Comparison of ENCODE assay signal across 23 cellular contexts in genomic region chr14:94904636-94905035, GRCh38.
A peak's percentile ranks its signal among the peaks of the same experiment; 100 is the strongest.
DNase-seq lines count a peak whose midpoint lies in the region; FAIRE-seq lines count a peak whose summit lies in the region.
"Had no signal": no experiment of that assay in that cellular context is flagged by ENCODE, and none has a peak within 500 bp of the region (broad histone marks: within the 10 kb centered on the region; RNA-seq: fewer than 3 reads in every experiment).

No MANE protein-coding gene starts in this region.

- peak; percentile 75 for DNase-seq in EH (ENCODE audit: low read depth)
- DNase-seq in M059J (ENCODE audit: low read depth), result peak; percentile 40
- DNase-seq in myocyte (ENCODE audit: low read depth), result peak; percentile 23
- DNase-seq in NCI-H1694 treated with DMSO at 0.1 percent for 48 hours (lab: John Stamatoyannopoulos, UW), result no peak
- no peak for DNase-seq in activated CD8-positive, alpha-beta memory T cell treated with anti-CD3 and anti-CD28 coated beads, Interleukin-2, amount 50 U/mL, for 4 hours
- DNase-seq in activated CD4-positive, alpha-beta T cell treated with anti-CD3 and anti-CD28 coated beads, Interleukin-2, amount 50 U/mL, for 48 hours, result no peak
- no peak for DNase-seq in NCI-H1417 treated with DMSO at 0.1 percent for 48 hours (lab: John Stamatoyannopoulos, UW)
- DNase-seq: activated naive CD8-positive, alpha-beta T cell treated with anti-CD3 and anti-CD28 coated beads, Interleukin-2, amount 50 U/mL, for 24 hours; AML-193; Caco-2; cerebellar nuclear complex; glutamatergic neuron; H7; islet precursor cell; NCI-H1694; NCI-H510A; nephron progenitor cell; Right ventricle myocardium superior; stimulated activated CD4-positive, alpha-beta T cell treated with anti-CD3 and anti-CD28 coated beads, Interleukin-12 subunit alpha, Interleukin-12 subunit beta, amount 100 ng/mL, for 4 hours; T-helper 17 cell had no signal

- peak; percentile 29 for FAIRE-seq in endometrium (lab: Jason Lieb, UNC)
- FAIRE-seq: endothelial cell of umbilical vein, GM12892 had no signal

Comparison
In these comparisons a context has a peak if more than half of its experiments do, and no peak if none do; other contexts are left out.
1. DNase-seq: peak in EH (single experiment), M059J (single experiment) and myocyte (single experiment); none in NCI-H1694 treated with DMSO at 0.1 percent for 48 hours (single experiment), activated CD8-positive, alpha-beta memory T cell treated with anti-CD3 and anti-CD28 coated beads, Interleukin-2, amount 50 U/mL, for 4 hours (single experiment), activated CD4-positive, alpha-beta T cell treated with anti-CD3 and anti-CD28 coated beads, Interleukin-2, amount 50 U/mL, for 48 hours (0 of 2) and NCI-H1417 treated with DMSO at 0.1 percent for 48 hours (single experiment).